ENCODE assay signal across 14 cellular contexts in genomic region chr5:138457532-138458275, GRCh38. TPM values are rescaled to one million over a fixed set of nuclear protein-coding genes. Genes with fewer than 3 reads are reported as not detected.
A peak's percentile ranks its signal among the peaks of the same experiment; 100 is the strongest.
DNase-seq lines count a peak whose midpoint lies in the region; ATAC-seq and TF ChIP-seq lines count a peak whose summit lies in the region.
"Had no signal": no experiment of that assay in that cellular context is flagged by ENCODE, and none has a peak within 500 bp of the region (broad histone marks: within the 10 kb centered on the region; RNA-seq: fewer than 3 reads in every experiment).

No MANE protein-coding gene starts in this region.

- no peak overlapping the region for H3K9ac ChIP-seq in endodermal cell (ENCODE audit: extremely low read depth, low read length, poor library complexity, severe bottlenecking)

- H3K4me1 ChIP-seq in endodermal cell (ENCODE audit: control insufficient read depth, insufficient read depth, low read length) (no peaks in the 10 kb centered on the region), testis (peaks cover 19% of the 10 kb centered on the region), body of pancreas (no peaks in the 10 kb centered on the region)
- H3K4me1 ChIP-seq: vagina had no signal

- no peak for DNase-seq in activated CD8-positive, alpha-beta memory T cell treated with anti-CD3 and anti-CD28 coated beads, Interleukin-2, amount 10 ng/mL, durations not matched to agents 7 days and 5 days
- no peak for DNase-seq in activated CD8-positive, alpha-beta memory T cell treated with anti-CD3 and anti-CD28 coated beads, Interleukin-2, amount 50 U/mL, for 4 hours
- DNase-seq in UCSD-AML1 (lab: John Stamatoyannopoulos, UW; ENCODE audit: unreplicated experiment), result peak; percentile 31
- no peak for DNase-seq in endodermal cell
- no peak for DNase-seq in GM20000 (ENCODE audit: low spot score)
- DNase-seq in testis, result no peak
- DNase-seq in body of pancreas, result no peak
- DNase-seq: effector memory CD4-positive, alpha-beta T cell; glutamatergic neuron; left lung; NCI-H2081 had no signal

- H3K4me3 Mint-ChIP-seq in activated CD8-positive, alpha-beta memory T cell treated with anti-CD3 and anti-CD28 coated beads, Interleukin-2, amount 10 ng/mL, durations not matched to agents 7 days and 5 days, result no peak overlapping the region
- no peak overlapping the region for H3K4me3 Mint-ChIP-seq in endodermal cell
- H3K4me3 Mint-ChIP-seq in stimulated activated memory B cell treated with anti-CD40 and anti-IgM and Interleukin-4, amounts not matched to agents 10 μg/mL and 1 μg/mL and 100 μg/mL, for 72 hours, result no peak overlapping the region

- H3K9me3 Mint-ChIP-seq in activated CD8-positive, alpha-beta memory T cell treated with anti-CD3 and anti-CD28 coated beads, Interleukin-2, amount 10 ng/mL, durations not matched to agents 7 days and 5 days (ENCODE audit: low read depth), result no peaks in the 10 kb centered on the region
- H3K9me3 Mint-ChIP-seq in endodermal cell, result no peaks in the 10 kb centered on the region
- no peaks in the 10 kb centered on the region for H3K9me3 Mint-ChIP-seq in stimulated activated memory B cell treated with anti-CD40 and anti-IgM and Interleukin-4, amounts not matched to agents 10 μg/mL and 1 μg/mL and 100 μg/mL, for 72 hours

- H3K4me1 Mint-ChIP-seq in activated CD8-positive, alpha-beta memory T cell treated with anti-CD3 and anti-CD28 coated beads, Interleukin-2, amount 10 ng/mL, durations not matched to agents 7 days and 5 days, result peaks cover 32% of the 10 kb centered on the region
- H3K4me1 Mint-ChIP-seq in endodermal cell, result peaks cover 18% of the 10 kb centered on the region
- peaks cover 40% of the 10 kb centered on the region for H3K4me1 Mint-ChIP-seq in stimulated activated memory B cell treated with anti-CD40 and anti-IgM and Interleukin-4, amounts not matched to agents 10 μg/mL and 1 μg/mL and 100 μg/mL, for 72 hours

- TF ChIP-seq POLR2A in testis (IDR thresholded peaks at IDR 0.05) (no peak), body of pancreas (IDR thresholded peaks at IDR 0.05) (no peak)

- WGBS in endodermal cell (ENCODE audit: insufficient coverage in 1 of 2, insufficient read length in 1 of 2), 2 experiments, result 87 to 93% methylated on average over 12 of the region's 12 CpGs
- WGBS in testis, 2 donors, result 69 to 75% methylated on average over 12 of the region's 12 CpGs
- WGBS in body of pancreas, 2 donors, result 61 to 67% methylated on average over 11 to 12 of the region's 12 CpGs

- no peaks in the 10 kb centered on the region for H3K9me3 ChIP-seq in endodermal cell (ENCODE audit: control insufficient read depth, low read length)
- H3K9me3 ChIP-seq in testis, result no peaks in the 10 kb centered on the region
- no peaks in the 10 kb centered on the region for H3K9me3 ChIP-seq in body of pancreas
- H3K9me3 ChIP-seq: left lung, vagina had no signal

- intact Hi-C loops in testis (cut with DNase I; ENCODE audit: low total_unique reads) (loop anchor here (10.0 kb wide), 1 partner anchor 47 kb away; no protein-coding TSS in a partner anchor), body of pancreas (cut with DNase I) (loop anchor here (5.0 to 10.0 kb wide), 2 partner anchors 45 to 87 kb away; partner anchors contain the start of gene ETF1)

- peak; percentile 37 for TF ChIP-seq CTCF in endodermal cell (conservative IDR thresholded peaks at IDR 0.05)
- no peak for TF ChIP-seq CTCF in GM20000 (IDR thresholded peaks at IDR 0.05; ENCODE audit: extremely low read depth, missing control alignments)
- TF ChIP-seq CTCF in testis (IDR thresholded peaks at IDR 0.05), result no peak
- TF ChIP-seq CTCF in body of pancreas (IDR thresholded peaks at IDR 0.05), result no peak

- no peak for ATAC-seq in activated CD8-positive, alpha-beta memory T cell treated with anti-CD3 and anti-CD28 coated beads, Interleukin-2, amount 10 ng/mL, durations not matched to agents 7 days and 5 days
- no peak for ATAC-seq in stimulated activated memory B cell treated with anti-CD40 and anti-IgM and Interleukin-4, amounts not matched to agents 10 μg/mL and 1 μg/mL and 100 μg/mL, for 72 hours
- ATAC-seq in body of pancreas, result no peak
- ATAC-seq: left lung had no signal

- H3K36me3 ChIP-seq in endodermal cell (ENCODE audit: control insufficient read depth, insufficient read depth, low read length) (no peaks in the 10 kb centered on the region), testis (ENCODE audit: low read depth, missing control alignments) (no peaks in the 10 kb centered on the region), body of pancreas (replicated peaks in 1 of 2; ENCODE audit: insufficient read depth in 1 of 2, low read depth in 2 of 2) (no peaks in the 10 kb centered on the region)
- H3K36me3 ChIP-seq: left lung, vagina had no signal

- H3K4me3 ChIP-seq in endodermal cell (ENCODE audit: low read length) (no peak overlapping the region), testis (no peak overlapping the region), body of pancreas (no peak overlapping the region)
- H3K4me3 ChIP-seq: left lung, SK-N-MC, vagina had no signal

- H3K27me3 ChIP-seq in endodermal cell (ENCODE audit: control insufficient read depth, insufficient read depth, low read length, poor library complexity, severe bottlenecking) (no peaks in the 10 kb centered on the region), testis (no peaks in the 10 kb centered on the region), body of pancreas (no peaks in the 10 kb centered on the region)
- H3K27me3 ChIP-seq: left lung, vagina had no signal

- peak overlapping the region; percentile 58 for H3K27ac Mint-ChIP-seq in activated CD8-positive, alpha-beta memory T cell treated with anti-CD3 and anti-CD28 coated beads, Interleukin-2, amount 10 ng/mL, durations not matched to agents 7 days and 5 days
- no peak overlapping the region for H3K27ac Mint-ChIP-seq in endodermal cell
- peak overlapping the region; percentile 93 for H3K27ac Mint-ChIP-seq in stimulated activated memory B cell treated with anti-CD40 and anti-IgM and Interleukin-4, amounts not matched to agents 10 μg/mL and 1 μg/mL and 100 μg/mL, for 72 hours

- peaks cover 2% of the 10 kb centered on the region for H3K36me3 Mint-ChIP-seq in activated CD8-positive, alpha-beta memory T cell treated with anti-CD3 and anti-CD28 coated beads, Interleukin-2, amount 10 ng/mL, durations not matched to agents 7 days and 5 days
- H3K36me3 Mint-ChIP-seq in endodermal cell (ENCODE audit: low read depth), result no peaks in the 10 kb centered on the region
- no peaks in the 10 kb centered on the region for H3K36me3 Mint-ChIP-seq in stimulated activated memory B cell treated with anti-CD40 and anti-IgM and Interleukin-4, amounts not matched to agents 10 μg/mL and 1 μg/mL and 100 μg/mL, for 72 hours

- CTCF ChIA-PET in activated CD8-positive, alpha-beta memory T cell treated with anti-CD3 and anti-CD28 coated beads, Interleukin-2, amount 10 ng/mL, durations not matched to agents 7 days and 5 days (lab: Charles Lee), result interaction anchor here (1.1 to 10.5 kb wide), 4 partner anchors 7 to 118 kb away, joined by 3 to 100 read pairs (median 4); partner anchors contain the start of gene KDM3B

- H3K27me3 Mint-ChIP-seq in activated CD8-positive, alpha-beta memory T cell treated with anti-CD3 and anti-CD28 coated beads, Interleukin-2, amount 10 ng/mL, durations not matched to agents 7 days and 5 days, result no peaks in the 10 kb centered on the region
- H3K27me3 Mint-ChIP-seq in endodermal cell (ENCODE audit: insufficient read depth), result peaks cover 6% of the 10 kb centered on the region
- no peaks in the 10 kb centered on the region for H3K27me3 Mint-ChIP-seq in stimulated activated memory B cell treated with anti-CD40 and anti-IgM and Interleukin-4, amounts not matched to agents 10 μg/mL and 1 μg/mL and 100 μg/mL, for 72 hours

- H3K27ac ChIP-seq in endodermal cell (ENCODE audit: low read depth, low read length), result no peak overlapping the region
- H3K27ac ChIP-seq in testis, result no peak overlapping the region
- no peak overlapping the region for H3K27ac ChIP-seq in body of pancreas
- H3K27ac ChIP-seq: left lung, SK-N-MC, vagina had no signal

RNA-seq across cellular contexts. Expression of gene EGR1, which starts 7.6 kb away (rescaled TPM):
- total RNA-seq in activated CD8-positive, alpha-beta memory T cell treated with anti-CD3 and anti-CD28 coated beads, Interleukin-2, amount 10 ng/mL, durations not matched to agents 7 days and 5 days, result 10 to 100 TPM; 10.0 to 10.7 TPM
- total RNA-seq in endodermal cell (10 to 100 TPM in 1 of 2 donors, 1 to 10 TPM in 1; 9.9 to 14.2 TPM), testis (10 to 100 TPM in 1 of 2 donors, 1 to 10 TPM in 1; 8.7 to 11.9 TPM), body of pancreas (100 to 1,000 TPM in 1 of 2 donors, 10 to 100 TPM in 1; 51.1 to 139 TPM)
- 10.7 TPM for polyA plus RNA-seq in endodermal cell (2013, experiment 1 of 2)
- polyA plus RNA-seq in endodermal cell (2013, experiment 2 of 2), result 13.1 TPM
- polyA plus RNA-seq in testis (ENCODE audit: insufficient read depth, low read depth, low replicate concordance), result 63.6 TPM

RNA-seq across cellular contexts. Expression of gene REEP2, which starts 18.8 kb away (rescaled TPM):
- 1 to 10 TPM; 1.7 to 5.4 TPM for total RNA-seq in activated CD8-positive, alpha-beta memory T cell treated with anti-CD3 and anti-CD28 coated beads, Interleukin-2, amount 10 ng/mL, durations not matched to agents 7 days and 5 days
- total RNA-seq in endodermal cell, result 10 to 100 TPM; 17.7 to 26.9 TPM
- polyA plus RNA-seq in endodermal cell (2013, experiment 1 of 2), result 46.3 TPM
- polyA plus RNA-seq in endodermal cell (2013, experiment 2 of 2), result 43.3 TPM
- total RNA-seq in testis, result 10 to 100 TPM; 15.7 to 18.3 TPM
- polyA plus RNA-seq in testis (ENCODE audit: insufficient read depth, low read depth, low replicate concordance), result 13.5 TPM
- 10 to 100 TPM in 1 of 2 donors, 1 to 10 TPM in 1; 1.8 to 11.2 TPM for total RNA-seq in body of pancreas
